20 cellular contexts compared by ENCODE assay signal in the genomic region with DNA sequence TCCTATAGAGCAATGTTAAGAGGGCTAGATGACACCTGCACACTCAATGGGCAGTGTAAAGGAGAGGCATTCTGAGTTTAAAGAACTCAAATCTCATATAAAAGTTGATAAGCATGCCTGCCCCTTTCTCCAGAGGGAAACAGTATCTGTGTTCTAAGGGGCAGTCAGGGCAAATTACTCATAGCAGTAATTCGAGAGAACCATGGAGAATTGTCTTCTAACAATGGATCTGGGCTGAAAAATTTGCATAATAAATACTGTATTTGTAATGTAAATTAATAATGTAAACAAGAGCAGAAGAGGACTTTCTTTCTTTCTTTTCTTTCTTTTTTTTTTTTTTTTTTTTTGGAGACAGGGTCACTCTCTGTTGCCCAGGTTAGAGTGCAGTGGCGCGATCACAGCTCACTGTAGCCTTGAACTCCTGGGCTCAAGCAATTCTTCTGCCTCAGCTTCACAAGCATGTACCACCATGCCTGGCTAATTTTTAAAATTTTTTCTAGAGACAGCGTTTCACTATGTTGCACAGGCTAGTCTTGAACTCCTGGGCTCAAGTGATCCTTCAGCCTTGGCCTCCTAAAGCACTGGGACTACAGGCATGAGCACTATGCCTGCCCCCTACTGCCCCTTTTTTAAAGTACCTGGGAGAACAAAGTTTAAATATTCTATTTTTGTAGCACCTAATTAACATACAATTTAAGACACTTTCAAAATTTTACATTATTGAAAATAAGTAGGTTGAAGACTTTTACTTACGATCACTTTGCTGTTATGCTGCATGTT.
"Had no signal": no experiment of that assay in that cellular context is flagged by ENCODE, and none has a peak within 500 bp of the region (broad histone marks: within the 10 kb centered on the region; RNA-seq: fewer than 3 reads in every experiment).

No MANE protein-coding gene starts in this region.

- H3K27me3 ChIP-seq: adrenal gland, sigmoid colon, transverse colon had no signal

- H3K4me1 ChIP-seq: adrenal gland, prostate gland, sigmoid colon, transverse colon had no signal

- DNase-seq: activated CD4-positive, alpha-beta T cell treated with anti-CD3 and anti-CD28 coated beads for 4 hours; activated CD8-positive, alpha-beta T cell treated with anti-CD3 and anti-CD28 coated beads, Interleukin-2, amount 10 ng/mL, durations not matched to agents 7 days and 5 days; activated naive CD4-positive, alpha-beta T cell treated with anti-CD3 and anti-CD28 coated beads, Interleukin-2, amount 10 ng/mL, durations not matched to agents 7 days and 5 days; adrenal gland; central memory CD4-positive, alpha-beta T cell; dermis blood vessel endothelial cell; islet precursor cell; mammary epithelial cell; occipital lobe; sigmoid colon; stimulated activated CD4-positive, alpha-beta T cell treated with anti-CD3 and anti-CD28 coated beads, Interleukin-2, amount 100 ng/mL, for 24 hours; stimulated activated naive B cell treated with anti-CD40 and anti-IgM and Interleukin-4, amounts not matched to agents 10 μg/mL and 1 μg/mL and 100 μg/mL, for 72 hours; T-cell; T1000; transverse colon; WERI-Rb-1 had no signal

- H3K27ac ChIP-seq: adrenal gland, prostate gland, sigmoid colon, transverse colon, WERI-Rb-1 had no signal

- H3K36me3 Mint-ChIP-seq: activated naive CD4-positive, alpha-beta T cell treated with anti-CD3 and anti-CD28 coated beads, Interleukin-2, amount 10 ng/mL, durations not matched to agents 7 days and 5 days; natural killer cell treated with Interleukin-12 subunit alpha and Interleukin-12 subunit beta and Interleukin-15 and Interleukin-18, amount 100 ng/mL, for 72 hours had no signal

- H3K27ac Mint-ChIP-seq: activated CD8-positive, alpha-beta T cell treated with anti-CD3 and anti-CD28 coated beads, Interleukin-2, amount 10 ng/mL, durations not matched to agents 7 days and 5 days; activated naive CD4-positive, alpha-beta T cell treated with anti-CD3 and anti-CD28 coated beads, Interleukin-2, amount 10 ng/mL, durations not matched to agents 7 days and 5 days; activated T-helper 17 cell treated with anti-CD3 and anti-CD28 coated beads, Interleukin-2, amount 50 U/mL, for 72 hours; natural killer cell treated with Interleukin-12 subunit alpha and Interleukin-12 subunit beta and Interleukin-15 and Interleukin-18, amount 100 ng/mL, for 72 hours; stimulated activated naive B cell treated with anti-CD40 and anti-IgM and Interleukin-4, amounts not matched to agents 10 μg/mL and 1 μg/mL and 100 μg/mL, for 72 hours; T-cell had no signal

- H3K4me1 Mint-ChIP-seq: activated naive CD4-positive, alpha-beta T cell treated with anti-CD3 and anti-CD28 coated beads, Interleukin-2, amount 10 ng/mL, durations not matched to agents 7 days and 5 days; activated T-helper 17 cell treated with anti-CD3 and anti-CD28 coated beads, Interleukin-2, amount 50 U/mL, for 72 hours; T-cell had no signal

- H3K27me3 Mint-ChIP-seq: activated naive CD4-positive, alpha-beta T cell treated with anti-CD3 and anti-CD28 coated beads, Interleukin-2, amount 10 ng/mL, durations not matched to agents 7 days and 5 days; activated T-helper 17 cell treated with anti-CD3 and anti-CD28 coated beads, Interleukin-2, amount 50 U/mL, for 72 hours; natural killer cell treated with Interleukin-12 subunit alpha and Interleukin-12 subunit beta and Interleukin-15 and Interleukin-18, amount 100 ng/mL, for 72 hours; stimulated activated naive B cell treated with anti-CD40 and anti-IgM and Interleukin-4, amounts not matched to agents 10 μg/mL and 1 μg/mL and 100 μg/mL, for 72 hours; T-cell had no signal

- H3K9me3 Mint-ChIP-seq: natural killer cell treated with Interleukin-12 subunit alpha and Interleukin-12 subunit beta and Interleukin-15 and Interleukin-18, amount 100 ng/mL, for 72 hours had no signal

- H3K4me3 Mint-ChIP-seq: activated CD8-positive, alpha-beta T cell treated with anti-CD3 and anti-CD28 coated beads, Interleukin-2, amount 10 ng/mL, durations not matched to agents 7 days and 5 days; activated naive CD4-positive, alpha-beta T cell treated with anti-CD3 and anti-CD28 coated beads, Interleukin-2, amount 10 ng/mL, durations not matched to agents 7 days and 5 days; activated T-helper 17 cell treated with anti-CD3 and anti-CD28 coated beads, Interleukin-2, amount 50 U/mL, for 72 hours; natural killer cell treated with Interleukin-12 subunit alpha and Interleukin-12 subunit beta and Interleukin-15 and Interleukin-18, amount 100 ng/mL, for 72 hours; stimulated activated naive B cell treated with anti-CD40 and anti-IgM and Interleukin-4, amounts not matched to agents 10 μg/mL and 1 μg/mL and 100 μg/mL, for 72 hours; T-cell had no signal

- H3K4me3 ChIP-seq: adrenal gland, prostate gland, sigmoid colon, transverse colon had no signal

- H3K9me3 ChIP-seq: adrenal gland, prostate gland had no signal

- ATAC-seq: activated CD8-positive, alpha-beta T cell treated with anti-CD3 and anti-CD28 coated beads, Interleukin-2, amount 10 ng/mL, durations not matched to agents 7 days and 5 days; activated T-helper 17 cell treated with anti-CD3 and anti-CD28 coated beads, Interleukin-2, amount 50 U/mL, for 72 hours; left lobe of liver; natural killer cell treated with Interleukin-12 subunit alpha and Interleukin-12 subunit beta and Interleukin-15 and Interleukin-18, amount 100 ng/mL, for 72 hours; stimulated activated naive B cell treated with anti-CD40 and anti-IgM and Interleukin-4, amounts not matched to agents 10 μg/mL and 1 μg/mL and 100 μg/mL, for 72 hours; T-cell had no signal

- H3K36me3 ChIP-seq: adrenal gland, prostate gland, sigmoid colon, transverse colon, WERI-Rb-1 had no signal
